In the genomic region with DNA sequence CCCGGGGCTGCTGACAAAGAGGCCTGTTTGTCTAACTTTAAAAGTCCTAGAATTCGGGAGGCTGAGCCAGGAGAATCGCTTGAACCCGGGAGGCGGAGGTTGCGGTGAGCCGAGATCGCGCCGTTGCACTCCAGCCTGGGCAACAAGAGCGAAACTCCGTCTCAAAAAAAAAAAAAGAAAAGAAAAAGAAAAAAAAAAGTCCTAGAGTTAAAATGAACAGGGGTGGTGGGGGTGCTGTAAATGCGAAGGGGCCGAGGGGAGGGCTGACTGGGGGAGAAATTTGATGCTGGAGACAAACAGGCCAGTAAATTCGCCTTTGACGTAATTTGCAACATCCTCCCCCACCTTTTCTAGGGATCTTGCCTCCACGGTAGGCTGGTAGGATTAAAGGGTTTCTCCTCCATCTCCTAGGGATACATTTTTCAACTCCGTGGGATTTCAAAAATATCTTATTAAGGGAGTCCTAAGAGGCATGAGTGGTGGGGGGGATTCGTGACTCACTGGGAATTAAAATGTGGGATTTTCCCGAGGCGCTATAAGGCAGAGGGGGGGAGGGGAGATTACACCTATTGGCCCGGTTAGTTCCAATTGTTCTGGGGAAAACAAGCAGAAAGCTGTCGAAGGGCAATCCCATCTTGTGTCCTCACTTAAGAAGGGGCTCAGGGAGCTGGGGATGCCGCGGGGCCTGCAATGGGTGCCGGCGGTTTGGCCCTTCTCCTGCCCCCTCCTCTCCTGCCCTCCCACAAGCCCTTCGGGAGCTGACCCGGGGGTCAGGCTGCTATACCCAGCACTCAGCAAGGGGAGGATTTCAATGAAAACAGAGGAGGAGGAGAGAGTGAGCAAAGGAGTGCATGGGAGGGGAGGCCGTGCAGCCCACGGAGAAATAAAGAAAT, we compare ENCODE assay signal across 13 cellular contexts. TPM values are rescaled to one million over a fixed set of nuclear protein-coding genes. Genes with fewer than 3 reads are reported as not detected.
A peak's percentile ranks its signal among the peaks of the same experiment; 100 is the strongest.
DNase-seq lines count a peak whose midpoint lies in the region; ATAC-seq, FAIRE-seq and TF ChIP-seq lines count a peak whose summit lies in the region.
"Had no signal": no experiment of that assay in that cellular context is flagged by ENCODE, and none has a peak within 500 bp of the region (broad histone marks: within the 10 kb centered on the region; RNA-seq: fewer than 3 reads in every experiment).

No MANE protein-coding gene starts in this region.

- 37 to 46% (median 46%) methylated on average over 31 of the region's 31 CpGs for WGBS in ovary, 3 donors

- ATAC-seq in HG02885 (IDR thresholded peaks at IDR 0.05; ENCODE audit: poor library complexity, unreplicated experiment) (no peak), HG03342 (IDR thresholded peaks at IDR 0.05; ENCODE audit: unreplicated experiment) (no peak)
- ATAC-seq: heart right ventricle had no signal

- H3K36me3 Mint-ChIP-seq in dendritic cell treated with granulocyte-macrophage colony-stimulating factor and Interleukin-4, amounts not matched to agents 40 ng/mL and 50 ng/mL, for 4 days (ENCODE audit: low read depth) = no peaks in the 10 kb centered on the region
- H3K36me3 Mint-ChIP-seq: activated naive CD4-positive, alpha-beta T cell treated with anti-CD3 and anti-CD28 coated beads, Interleukin-2, amount 10 ng/mL, durations not matched to agents 7 days and 5 days had no signal

- H3K4me1 Mint-ChIP-seq in dendritic cell treated with granulocyte-macrophage colony-stimulating factor and Interleukin-4, amounts not matched to agents 40 ng/mL and 50 ng/mL, for 4 days (ENCODE audit: low read depth) = peaks cover 24% of the 10 kb centered on the region

- H3K4me3 Mint-ChIP-seq in dendritic cell treated with granulocyte-macrophage colony-stimulating factor and Interleukin-4, amounts not matched to agents 40 ng/mL and 50 ng/mL, for 4 days = peak overlapping the region; percentile 34
- H3K4me3 Mint-ChIP-seq: activated naive CD4-positive, alpha-beta T cell treated with anti-CD3 and anti-CD28 coated beads, Interleukin-2, amount 10 ng/mL, durations not matched to agents 7 days and 5 days had no signal

- H3K9me3 Mint-ChIP-seq in dendritic cell treated with granulocyte-macrophage colony-stimulating factor and Interleukin-4, amounts not matched to agents 40 ng/mL and 50 ng/mL, for 4 days = no peaks in the 10 kb centered on the region
- H3K9me3 Mint-ChIP-seq: activated naive CD4-positive, alpha-beta T cell treated with anti-CD3 and anti-CD28 coated beads, Interleukin-2, amount 10 ng/mL, durations not matched to agents 7 days and 5 days had no signal

- H3K27me3 Mint-ChIP-seq in dendritic cell treated with granulocyte-macrophage colony-stimulating factor and Interleukin-4, amounts not matched to agents 40 ng/mL and 50 ng/mL, for 4 days = no peaks in the 10 kb centered on the region
- H3K27me3 Mint-ChIP-seq: activated naive CD4-positive, alpha-beta T cell treated with anti-CD3 and anti-CD28 coated beads, Interleukin-2, amount 10 ng/mL, durations not matched to agents 7 days and 5 days had no signal

- H3K27ac ChIP-seq in ovary = no peak overlapping the region

- H3K4me1 ChIP-seq in ovary (ENCODE audit: insufficient read depth) = peaks cover 2% of the 10 kb centered on the region

- no peaks in the 10 kb centered on the region for H3K27me3 ChIP-seq in ovary

- TF ChIP-seq EP300 in ovary (IDR thresholded peaks at IDR 0.05) = no peak

- no peak for TF ChIP-seq POLR2A in ovary (IDR thresholded peaks at IDR 0.05)

- no peaks in the 10 kb centered on the region for H3K36me3 ChIP-seq in ovary
- H3K36me3 ChIP-seq: heart right ventricle had no signal

- intact Hi-C loops in dendritic cell treated with granulocyte-macrophage colony-stimulating factor and Interleukin-4, amounts not matched to agents 40 ng/mL and 50 ng/mL, for 4 days (cut with micrococcal nuclease) = no loop called here
- intact Hi-C loops in ovary (cut with DNase I) = loop anchor here in 2 of 4 donors (5.0 to 10.0 kb wide), 2 partner anchors 67 to 164 kb away; no protein-coding TSS in a partner anchor

- no peak overlapping the region for H3K4me3 ChIP-seq in ovary

- no peak for TF ChIP-seq CTCF in ovary (IDR thresholded peaks at IDR 0.05)

- peak overlapping the region; percentile 84 for H3K27ac Mint-ChIP-seq in dendritic cell treated with granulocyte-macrophage colony-stimulating factor and Interleukin-4, amounts not matched to agents 40 ng/mL and 50 ng/mL, for 4 days

- DNase-seq in NCI-H2107 treated with DMSO at 0.1 percent for 48 hours (lab: John Stamatoyannopoulos, UW; ENCODE audit: unreplicated experiment) (peak; percentile 63), retina (peak; percentile 48), NK-92 (lab: John Stamatoyannopoulos, UW; ENCODE audit: unreplicated experiment) (no peak), ovary (no peak)
- DNase-seq: activated CD4-positive, alpha-beta T cell treated with anti-CD3 and anti-CD28 coated beads, Interleukin-2, amount 50 U/mL, for 1 hour; activated naive CD4-positive, alpha-beta T cell treated with anti-CD3 and anti-CD28 coated beads, Interleukin-2, amount 10 ng/mL, durations not matched to agents 7 days and 5 days; COR-L47; SHP77 treated with DMSO at 0.1 percent for 48 hours had no signal

- no peaks in the 10 kb centered on the region for H3K9me3 ChIP-seq in ovary
- H3K9me3 ChIP-seq: heart right ventricle had no signal

- FAIRE-seq in G401.6 (lab: Jason Lieb, UNC) = peak; percentile 90

RNA-seq across cellular contexts. Expression of a gene that starts 3.0 kb away (rescaled TPM):
- 10 to 100 TPM; 25.0 to 57.2 (median 43.2) TPM for total RNA-seq in ovary
- polyA plus RNA-seq in ovary = 10 to 100 TPM; 17.7 to 22.0 TPM

Comparison
In these comparisons a context has a peak if more than half of its experiments do, and no peak if none do; other contexts are left out.
1. DNase-seq: peak in NCI-H2107 treated with DMSO at 0.1 percent for 48 hours (single experiment) and retina (single experiment); none in NK-92 (single experiment) and ovary (0 of 5).